ENCODE assay signal across 8 cellular contexts in genomic region chr1:43530483-43531452, GRCh38. TPM values are rescaled to one million over a fixed set of nuclear protein-coding genes. Genes with fewer than 3 reads are reported as not detected.
DNase-seq lines count a peak whose midpoint lies in the region; ATAC-seq, FAIRE-seq and TF ChIP-seq lines count a peak whose summit lies in the region.

PTPRF (plus strand) TSS chr1:43530883; CDS start chr1:43545076, 14,193 bp downstream.

- H2AK9ac ChIP-seq in IMR-90 (replicated peaks; ENCODE audit: low read depth, low read length, poor library complexity), result peak within 1 kb of the TSS; percentile 95

- DNase-seq in COR-L47 (lab: John Stamatoyannopoulos, UW) (peak; percentile 54), IMR-90 (peak; percentile 48), SKM-1 treated with dmso at 0.1 percent for 144 hours (lab: John Stamatoyannopoulos, UW; ENCODE audit: unreplicated experiment) (peak; percentile 69), chondrocyte (ENCODE audit: low spot score) (peak; percentile 68), keratinocyte (ENCODE audit: low read depth, low spot score) (no peak)

- peaks cover 21 to 54% of the 10 kb centered on the region in 2 experiments for H3K79me1 ChIP-seq in IMR-90 (ENCODE audit: low read depth in 1 of 2, low read length in 2 of 2)

- TF ChIP-seq RAD21 in IMR-90 (IDR thresholded peaks at IDR 0.05; ENCODE audit: low read length), result no peak

- H3K18ac ChIP-seq in IMR-90 (ENCODE audit: low read depth, low read length), result peak within 1 kb of the TSS; percentile 91

- 0 out of 2 replicates have a peak, but pooled peaks cover 2% of the 10 kb centered on the region for H3K36me3 ChIP-seq in IMR-90 (ENCODE audit: control insufficient read depth, insufficient read depth, low read length)
- peaks cover 3 to 5% of the 10 kb centered on the region in 2 experiments for H3K36me3 ChIP-seq in keratinocyte (ENCODE audit: control insufficient read depth in 2 of 2, extremely low read depth in 1 of 2, insufficient read depth in 2 of 2, low read length in 2 of 2)
- H3K36me3 ChIP-seq in skeletal muscle tissue (ENCODE audit: control insufficient read depth in 3 of 3, insufficient read depth in 3 of 3, low read length in 3 of 3), result no peaks in the 10 kb centered on the region

- dilution Hi-C loops in IMR-90 (cut with HindIII; ENCODE audit: low sequenced_read_pairs, unreplicated experiment) (no loop called here), keratinocyte (cut with MboI; ENCODE audit: extremely low pct_ligation_motif_present, low sequenced_read_pairs) (no loop called here)

- peak within 1 kb of the TSS; percentile 86 to 98 for H4K8ac ChIP-seq in IMR-90 (ENCODE audit: low read depth in 2 of 2, low read length in 2 of 2)

- peaks cover 46% of the 10 kb centered on the region for H3K79me2 ChIP-seq in keratinocyte (ENCODE audit: control insufficient read depth, insufficient read depth, low read length)

- peak within 1 kb of the TSS; percentile 74; the same call in 1 of the 2 replicates for H4K91ac ChIP-seq in IMR-90 (ENCODE audit: insufficient read depth, low read depth, low read length)

- peaks cover 8% of the 10 kb centered on the region for H3K4me1 ChIP-seq in IMR-90 (ENCODE audit: control insufficient read depth, insufficient read depth, low read length)
- H3K4me1 ChIP-seq in keratinocyte (ENCODE audit: control insufficient read depth, extremely low read depth, insufficient read depth, low read length), result peaks cover 53% of the 10 kb centered on the region
- H3K4me1 ChIP-seq in skeletal muscle tissue (ENCODE audit: control insufficient read depth in 3 of 3, insufficient read depth in 3 of 3, low read length in 3 of 3), result peaks cover 5 to 8% (median 7%) of the 10 kb centered on the region in 3 donors

- H3K36me3 Mint-ChIP-seq in chondrocyte (ENCODE audit: low read depth), result no peaks in the 10 kb centered on the region

- no peaks in the 10 kb centered on the region for H3K9me3 Mint-ChIP-seq in chondrocyte (ENCODE audit: low read depth)

- FAIRE-seq in keratinocyte (lab: Jason Lieb, UNC), result no peak

- peak within 1 kb of the TSS; percentile 83 for H2AFZ ChIP-seq in IMR-90 (replicated peaks; ENCODE audit: low read length, poor library complexity)
- H2AFZ ChIP-seq in keratinocyte (ENCODE audit: control insufficient read depth, low read length), result peak within 1 kb of the TSS; percentile 17

- H3K4me3 ChIP-seq in IMR-90 (ENCODE audit: insufficient read depth, low read depth, low read length) (peak within 1 kb of the TSS; percentile 86), keratinocyte (ENCODE audit: control insufficient read depth in 2 of 3, extremely low read depth in 1 of 3, insufficient read depth in 2 of 3, low read depth in 1 of 3, low read length in 3 of 3) (peak within 1 kb of the TSS; percentile 81 to 88 (median 87)), skeletal muscle tissue (ENCODE audit: low read length in 3 of 3) (peak within 1 kb of the TSS; percentile 50 to 67 (median 60))

- peak within 1 kb of the TSS; percentile 67; the same call in 2 of the 3 replicates for H2BK15ac ChIP-seq in IMR-90 (ENCODE audit: low read depth, low read length)

- peak within 1 kb of the TSS; percentile 52 for H2BK5ac ChIP-seq in IMR-90 (ENCODE audit: low read depth, low read length, poor library complexity, severe bottlenecking)

- peak within 1 kb of the TSS; percentile 43 for H2AK5ac ChIP-seq in IMR-90 (ENCODE audit: low read depth, low read length)

- peak within 1 kb of the TSS; percentile 66; the same call in 1 of the 2 replicates for H3K56ac ChIP-seq in IMR-90 (ENCODE audit: extremely low read depth, insufficient read depth, low read length)

- H3K4ac ChIP-seq in IMR-90 (ENCODE audit: low read depth, low read length), result peak within 1 kb of the TSS; percentile 74

- no peak for TF ChIP-seq CTCF in IMR-90 (conservative IDR thresholded peaks at IDR 0.05; ENCODE audit: low read depth, low read length)
- peak; percentile 16 for TF ChIP-seq CTCF in chondrocyte (IDR thresholded peaks at IDR 0.05)
- no peak for TF ChIP-seq CTCF in keratinocyte (optimal IDR thresholded peaks at IDR 0.05 in 1 of 3, IDR thresholded peaks at IDR 0.05 in 1 of 3, conservative IDR thresholded peaks at IDR 0.05 in 1 of 3; ENCODE audit: extremely low read depth in 1 of 3, insufficient read depth in 2 of 3, low read length in 3 of 3)

- H3K9me1 ChIP-seq in IMR-90 (ENCODE audit: insufficient read depth, low read length) (peaks cover 23% of the 10 kb centered on the region), keratinocyte (ENCODE audit: control insufficient read depth, extremely low read depth, insufficient read depth, low read length) (no peaks in the 10 kb centered on the region)

- H3K9me3 ChIP-seq in IMR-90 (ENCODE audit: control insufficient read depth, insufficient read depth, low read length), result no peaks in the 10 kb centered on the region
- H3K9me3 ChIP-seq in keratinocyte (ENCODE audit: control insufficient read depth, low read depth, low read length), result no peaks in the 10 kb centered on the region
- H3K9me3 ChIP-seq in skeletal muscle tissue (ENCODE audit: control insufficient read depth in 3 of 3, low read length in 3 of 3), result no peaks in the 10 kb centered on the region

- H3K27ac ChIP-seq in IMR-90 (ENCODE audit: insufficient read depth, low read length), result peak within 1 kb of the TSS; percentile 64
- H3K27ac ChIP-seq in keratinocyte (ENCODE audit: control insufficient read depth, insufficient read depth, low read length), result peak within 1 kb of the TSS; percentile 69
- no peak within 1 kb of the TSS for H3K27ac ChIP-seq in skeletal muscle tissue (ENCODE audit: low read depth, low read length)

- H3K14ac ChIP-seq in IMR-90 (replicated peaks; ENCODE audit: low read depth, low read length), result peak within 1 kb of the TSS; percentile 77

- peak within 1 kb of the TSS; percentile 91 for H4K5ac ChIP-seq in IMR-90 (ENCODE audit: low read depth, low read length)

- H2BK20ac ChIP-seq in IMR-90 (ENCODE audit: low read depth, low read length), result peak within 1 kb of the TSS; percentile 75; the same call in 1 of the 2 replicates

- no peaks in the 10 kb centered on the region for H3K27me3 Mint-ChIP-seq in chondrocyte (ENCODE audit: low read depth)

- in situ Hi-C loops in IMR-90 (cut with MboI; ENCODE audit: low sequenced_read_pairs), result loop anchor here (25.0 kb wide), 1 partner anchor 432 kb away; the partner anchor contains the start of genes ATP6V0B and DPH2

- intact Hi-C loops in IMR-90 (cut with micrococcal nuclease), result loop anchor here (1.0 kb wide), 1 partner anchor 142 kb away; no protein-coding TSS in a partner anchor

- ATAC-seq in IMR-90 (ENCODE audit: low read depth) (peak; percentile 53), GM18858 (IDR thresholded peaks at IDR 0.05; ENCODE audit: unreplicated experiment) (no peak), HG02870 (IDR thresholded peaks at IDR 0.05; ENCODE audit: unreplicated experiment) (no peak)

- TF ChIP-seq POLR2A in IMR-90 (IDR thresholded peaks at IDR 0.05; ENCODE audit: low read depth, low read length), result no peak

- peak within 1 kb of the TSS; percentile 63 for H2BK120ac ChIP-seq in IMR-90 (ENCODE audit: low read depth, low read length)

- BruUV-seq in IMR-90 (replicated peaks; lab: Mats Ljungman, UMichigan), result no TSS peak

- peak within 1 kb of the TSS; percentile 88 for H3K4me3 Mint-ChIP-seq in chondrocyte (ENCODE audit: unreplicated experiment)

- H3K9ac ChIP-seq in IMR-90 (ENCODE audit: low read depth, low read length) (peak within 1 kb of the TSS; percentile 95), keratinocyte (ENCODE audit: control insufficient read depth, extremely low read depth, insufficient read depth, low read length) (peak within 1 kb of the TSS; percentile 85), skeletal muscle tissue (ENCODE audit: low read depth in 1 of 3, low read length in 3 of 3) (peak within 1 kb of the TSS; percentile 7 to 68 (median 62))

- peaks cover 30% of the 10 kb centered on the region for H3K4me1 Mint-ChIP-seq in chondrocyte (ENCODE audit: low read depth)

- peak within 1 kb of the TSS; percentile 30 for H3K27ac Mint-ChIP-seq in chondrocyte (ENCODE audit: unreplicated experiment)

- H3K4me2 ChIP-seq in IMR-90 (ENCODE audit: low read depth, low read length) (peak within 1 kb of the TSS; percentile 87), keratinocyte (ENCODE audit: control insufficient read depth, extremely low read depth, insufficient read depth, low read depth, low read length) (peak within 1 kb of the TSS; percentile 92)

- POLR2A ChIA-PET in IMR-90 (lab: Charles Lee; ENCODE audit: unreplicated experiment), result no interaction called here

- WGBS in IMR-90 (ENCODE audit: extremely low coverage in 2 of 2, insufficient read length in 1 of 2), 2 experiments, result 0% methylated on average over 27 of the region's 97 CpGs; no CpG with 5 or more reads in 1 of the 2 experiments

- H3K27me3 ChIP-seq in IMR-90 (ENCODE audit: control insufficient read depth, insufficient read depth, low read length) (no peaks in the 10 kb centered on the region), keratinocyte (ENCODE audit: control insufficient read depth, extremely low read depth, insufficient read depth, low read length) (no peaks in the 10 kb centered on the region), skeletal muscle tissue (ENCODE audit: control insufficient read depth in 3 of 3, insufficient read depth in 3 of 3, low read length in 3 of 3) (peaks cover 0 to 3% (median 0%) of the 10 kb centered on the region in 3 donors)

- CTCF ChIA-PET in IMR-90 (lab: Yijun Ruan, JAX), result interaction anchor here (1.6 kb wide), 1 partner anchor 404 kb away, joined by 4 read pairs; no protein-coding TSS in a partner anchor

- H4K20me1 ChIP-seq in IMR-90 (ENCODE audit: insufficient read depth, low read length), result peaks cover 32% of the 10 kb centered on the region
- H4K20me1 ChIP-seq in keratinocyte (ENCODE audit: control insufficient read depth, extremely low read depth, insufficient read depth, low read length), result peaks cover 18% of the 10 kb centered on the region

- H3K23ac ChIP-seq in IMR-90 (ENCODE audit: low read depth, low read length), result peak within 1 kb of the TSS; percentile 65; the same call in 1 of the 2 replicates

TF ChIP-seq in IMR-90, 13 proteins besides CTCF, POLR2A, EP300 and RAD21:
- TF ChIP-seq MAZ (IDR thresholded peaks at IDR 0.05; ENCODE audit: borderline replicate concordance, low read depth, low read length), result peak; percentile 78; the same call in 1 of the 2 replicates
- no peak for TF ChIP-seq CHD1 (IDR thresholded peaks at IDR 0.05; ENCODE audit: low read depth, low read length)

RNA-seq across cellular contexts. Expression of gene PTPRF, which starts in this region (rescaled TPM):
- total RNA-seq in IMR-90 (2012; rRNA removed) (25.8 and 27.8 TPM in 2 replicates), chondrocyte (54.6 to 66.7 TPM (median 62.0 TPM) in 3 replicates), skeletal muscle tissue (10.4 TPM)
- polyA plus RNA-seq in IMR-90 (2012; rRNA removed) (92.3 and 103 TPM in 2 replicates), keratinocyte (161 to 204 TPM (median 198 TPM) in 3 replicates)
- 46.4 and 102 TPM in 2 replicates for polyA plus RNA-seq in IMR-90 (2012; cell fraction: cytosol; rRNA removed)
- polyA plus RNA-seq in IMR-90 (2012; cell fraction: nucleus; rRNA removed; ENCODE audit: low replicate concordance), result 122 and 210 TPM in 2 replicates
- polyA plus RNA-seq in keratinocyte (2011; ENCODE audit: low read depth), result 47.7 TPM
- polyA plus RNA-seq in keratinocyte (2011; cell fraction: cytosol; rRNA removed), result 67.3 and 89.8 TPM in 2 replicates
- polyA plus RNA-seq in keratinocyte (2011; cell fraction: nucleus; rRNA removed), result 456 and 469 TPM in 2 replicates
- 140 and 276 TPM in 2 replicates for polyA plus RNA-seq in keratinocyte (2012; ENCODE audit: low replicate concordance)
- polyA minus RNA-seq in keratinocyte, result 497 to 995 TPM (median 539 TPM) in 3 replicates
- 232 TPM for polyA minus RNA-seq in keratinocyte (2011; cell fraction: cytosol; rRNA and poly(A)+ RNA removed)
- 824 and 949 TPM in 2 replicates for polyA minus RNA-seq in keratinocyte (2011; cell fraction: nucleus; rRNA and poly(A)+ RNA removed)
